Comparison of ENCODE assay signal across 2 cellular contexts in genomic region chr16:87667946-87668345, GRCh38.
TF ChIP-seq lines count a peak whose summit lies in the region.

No MANE protein-coding gene starts in this region.

TF ChIP-seq in H1, 55 proteins besides CTCF, POLR2A, EP300 and RAD21 (continued from another document):
- TF ChIP-seq CTBP2 (IDR thresholded peaks at IDR 0.05; ENCODE audit: borderline replicate concordance, insufficient read depth, insufficient read length, low read length) = no peak
- no peak for TF ChIP-seq TBP (IDR thresholded peaks at IDR 0.05; ENCODE audit: low read depth, low read length)
- no peak for TF ChIP-seq NANOG (IDR thresholded peaks at IDR 0.05; ENCODE audit: insufficient read depth, low read depth, low read length, poor library complexity, severe bottlenecking)
- TF ChIP-seq JUN (IDR thresholded peaks at IDR 0.05; ENCODE audit: low read depth, low read length) = no peak
- no peak for TF ChIP-seq YY1 (IDR thresholded peaks at IDR 0.05; ENCODE audit: low read depth, low read length)
- no peak for TF ChIP-seq SIN3A (conservative IDR thresholded peaks at IDR 0.05 in 1 of 2, IDR thresholded peaks at IDR 0.05 in 1 of 2; ENCODE audit: low read depth in 1 of 2, low read length in 2 of 2)
- TF ChIP-seq JUND (IDR thresholded peaks at IDR 0.05; ENCODE audit: low read length) = no peak
- no peak for TF ChIP-seq ZNF274 (IDR thresholded peaks at IDR 0.05; ENCODE audit: borderline replicate concordance, extremely low read depth, low read length)
- no peak for TF ChIP-seq KDM5A (IDR thresholded peaks at IDR 0.05; ENCODE audit: low read length)
- TF ChIP-seq KDM4A (IDR thresholded peaks at IDR 0.05; ENCODE audit: low read depth, low read length, severe bottlenecking) = no peak
- TF ChIP-seq KDM1A (IDR thresholded peaks at IDR 0.05; ENCODE audit: borderline replicate concordance, low read length) = no peak
- TF ChIP-seq GABPA (IDR thresholded peaks at IDR 0.05; ENCODE audit: borderline replicate concordance, insufficient read depth, low read length) = no peak
- TF ChIP-seq SP4 (IDR thresholded peaks at IDR 0.05; ENCODE audit: low read length) = no peak
- TF ChIP-seq SUZ12 (IDR thresholded peaks at IDR 0.05; ENCODE audit: low read length) = no peak
- no peak for TF ChIP-seq TAF7 (optimal IDR thresholded peaks at IDR 0.05; ENCODE audit: borderline replicate concordance, low read depth, low read length)
- no peak for TF ChIP-seq MAX (IDR thresholded peaks at IDR 0.05)

TF ChIP-seq in GM12891, 5 proteins besides CTCF, POLR2A, EP300 and RAD21 (continued from another document):
- TF ChIP-seq PAX5 (IDR thresholded peaks at IDR 0.05; ENCODE audit: insufficient read depth, low read length, severe bottlenecking) (no peak), POU2F2 (IDR thresholded peaks at IDR 0.05; ENCODE audit: low read depth, low read length) (no peak)
TF ChIP-seq in GM12891: peak in this region for 0.
